ENCODE assay signal across 27 cellular contexts in the genomic region with DNA sequence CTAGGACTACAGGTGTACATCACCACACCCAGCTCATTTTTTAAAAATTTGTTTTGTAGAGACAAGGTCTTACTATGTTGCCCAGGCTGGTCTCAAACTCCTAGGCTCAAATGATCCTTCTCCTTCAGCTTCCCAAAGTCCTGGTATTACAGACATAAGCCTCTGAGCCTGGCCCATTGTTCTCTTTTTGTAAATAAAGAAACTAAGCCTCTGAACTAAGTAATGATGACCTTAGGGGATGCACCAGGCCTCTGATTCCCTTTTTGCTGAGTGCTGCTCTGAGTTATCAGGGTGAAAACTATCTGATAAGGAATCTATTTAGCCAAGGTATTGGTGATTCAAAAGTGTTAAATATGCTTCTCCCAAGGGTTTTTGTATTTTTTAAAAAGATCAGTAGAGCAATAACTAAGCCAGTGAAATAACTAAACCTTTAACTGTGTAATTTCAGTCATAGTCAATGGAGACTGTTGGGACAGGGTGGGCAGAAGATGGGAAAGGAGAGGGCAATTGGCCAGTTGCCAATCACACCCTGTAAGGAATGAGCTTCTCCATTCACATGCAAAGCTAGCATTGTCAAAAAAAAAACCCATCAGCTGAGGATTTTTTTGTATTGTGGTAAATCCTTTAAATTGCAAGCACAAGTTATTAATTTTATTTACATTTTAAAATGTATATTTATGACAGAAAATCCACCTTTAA.
"Had no signal": no experiment of that assay in that cellular context is flagged by ENCODE, and none has a peak within 500 bp of the region (broad histone marks: within the 10 kb centered on the region; RNA-seq: fewer than 3 reads in every experiment).

No MANE protein-coding gene starts in this region.

- H3K4me3 Mint-ChIP-seq: activated CD8-positive, alpha-beta T cell treated with anti-CD3 and anti-CD28 coated beads, Interleukin-2, amount 10 ng/mL, durations not matched to agents 7 days and 5 days; activated naive CD8-positive, alpha-beta T cell treated with anti-CD3 and anti-CD28 coated beads, Interleukin-2, amount 10 ng/mL, durations not matched to agents 7 days and 5 days had no signal

- H3K9me3 Mint-ChIP-seq: activated naive CD8-positive, alpha-beta T cell treated with anti-CD3 and anti-CD28 coated beads, Interleukin-2, amount 10 ng/mL, durations not matched to agents 7 days and 5 days had no signal

- H3K9ac ChIP-seq: KMS-11, SK-N-SH had no signal

- ATAC-seq: activated CD8-positive, alpha-beta T cell treated with anti-CD3 and anti-CD28 coated beads, Interleukin-2, amount 10 ng/mL, durations not matched to agents 7 days and 5 days; Panc1; Right ventricle myocardium inferior had no signal

- H3K36me3 ChIP-seq: adrenal gland, breast epithelium, colonic mucosa, MG63, SJCRH30 had no signal

- H3K4me1 ChIP-seq: breast epithelium, colonic mucosa had no signal

- H3K36me3 Mint-ChIP-seq: activated naive CD8-positive, alpha-beta T cell treated with anti-CD3 and anti-CD28 coated beads, Interleukin-2, amount 10 ng/mL, durations not matched to agents 7 days and 5 days had no signal

- H3K27ac Mint-ChIP-seq: activated CD8-positive, alpha-beta T cell treated with anti-CD3 and anti-CD28 coated beads, Interleukin-2, amount 10 ng/mL, durations not matched to agents 7 days and 5 days; activated naive CD8-positive, alpha-beta T cell treated with anti-CD3 and anti-CD28 coated beads, Interleukin-2, amount 10 ng/mL, durations not matched to agents 7 days and 5 days had no signal

- H3K4me2 ChIP-seq: KMS-11, SK-N-SH had no signal

- H3K27me3 ChIP-seq: adrenal gland, breast epithelium, colonic mucosa, MG63, SJCRH30 had no signal

- H3K4me1 Mint-ChIP-seq: activated naive CD8-positive, alpha-beta T cell treated with anti-CD3 and anti-CD28 coated beads, Interleukin-2, amount 10 ng/mL, durations not matched to agents 7 days and 5 days had no signal

- H3K27ac ChIP-seq: adrenal gland, breast epithelium, colonic mucosa, KMS-11, SJCRH30, VCaP had no signal

- H3K9me3 ChIP-seq: adrenal gland, breast epithelium, colonic mucosa, MG63, SJCRH30 had no signal

- H3K4me3 ChIP-seq: adrenal gland, breast epithelium, colonic mucosa, MG63, SJCRH30 had no signal

- DNase-seq: activated CD4-positive, alpha-beta T cell treated with anti-CD3 and anti-CD28 coated beads for 4 hours; activated CD8-positive, alpha-beta memory T cell treated with anti-CD3 and anti-CD28 coated beads, Interleukin-2, amount 50 U/mL, for 48 hours; activated CD8-positive, alpha-beta T cell treated with anti-CD3 and anti-CD28 coated beads, Interleukin-2, amount 10 ng/mL, durations not matched to agents 7 days and 5 days; activated naive CD4-positive, alpha-beta T cell treated with anti-CD3 and anti-CD28 coated beads, Interleukin-2, amount 50 U/mL, for 16 hours; activated naive CD8-positive, alpha-beta T cell treated with anti-CD3 and anti-CD28 coated beads, Interleukin-2, amount 10 ng/mL, durations not matched to agents 7 days and 5 days; activated T-cell treated with anti-CD3 and anti-CD28 coated beads, Interleukin-2, amount 50 U/mL, for 1 hour; adrenal gland; aorta; caudate nucleus; colonic mucosa; MG63; MV-4-11; NCI-H1694; NCI-H2029; NCI-H2107; NCI-H524; NCI-H748 treated with DMSO at 0.1 percent for 48 hours; OCI-M1; RPMI8226; SJCRH30; SK-N-SH; T-helper 1 cell had no signal
